1 cellular context compared by ENCODE assay signal in genomic region chr16:24707760-24708159, GRCh38.
A peak's percentile ranks its signal among the peaks of the same experiment; 100 is the strongest.
TF ChIP-seq lines count a peak whose summit lies in the region.
"Not testable (repeated sequence)": the region's sequence is repeated elsewhere in the genome, so short reads cannot be mapped to it uniquely, and the experiment has no call there.

No MANE protein-coding gene starts in this region.

TF ChIP-seq in K562, 482 proteins besides CTCF, POLR2A, EP300 and RAD21 (continued from another document and continues in another):
- TF ChIP-seq PML (IDR thresholded peaks at IDR 0.05; ENCODE audit: low read length) (peak; percentile 85), HDAC2 (IDR thresholded peaks at IDR 0.05) (peak; percentile 40; the same call in 1 of the 2 replicates), KDM1A (IDR thresholded peaks at IDR 0.05) (peak; percentile 69 to 81), E2F6 (IDR thresholded peaks at IDR 0.05; ENCODE audit: borderline replicate concordance in 1 of 2, extremely low read depth in 1 of 2, insufficient read depth in 1 of 2, insufficient read length in 1 of 2, low read depth in 1 of 2, low read length in 1 of 2, poor library complexity in 1 of 2, severe bottlenecking in 1 of 2) (peak in 1 of 2 experiments; percentile 34), ZBTB40 (IDR thresholded peaks at IDR 0.05) (0 out of 2 replicates have a peak, but pooled peaks have one; percentile 22), DMBX1 (CRISPR knock-in tag; IDR thresholded peaks at IDR 0.05; ENCODE audit: borderline replicate concordance) (peak; percentile 64), MGA (IDR thresholded peaks at IDR 0.05) (peak; percentile 73), EP400 (IDR thresholded peaks at IDR 0.05) (peak; percentile 37; the same call in 1 of the 2 replicates), MNT (conservative IDR thresholded peaks at IDR 0.05) (peak; percentile 78 to 88), FOSL1 (tag; conservative IDR thresholded peaks at IDR 0.05) (peak; percentile 39; the same call in 1 of the 2 replicates), NCOR1 (IDR thresholded peaks at IDR 0.05) (peak; percentile 90), ZNF395 (CRISPR knock-in tag; IDR thresholded peaks at IDR 0.05) (peak; percentile 57; the same call in 1 of the 2 replicates), CEBPG (tag; conservative IDR thresholded peaks at IDR 0.05 in 1 of 2, IDR thresholded peaks at IDR 0.05 in 1 of 2) (peak in 1 of 2 experiments; percentile 32; a peak in 1 of 4 replicates), NRF1 (conservative IDR thresholded peaks at IDR 0.05 in 1 of 2, IDR thresholded peaks at IDR 0.05 in 1 of 2) (peak in 1 of 2 experiments; percentile 26; a peak in 1 of 4 replicates), PKNOX1 (IDR thresholded peaks at IDR 0.05) (peak; percentile 49), POLR2AphosphoS5 (IDR thresholded peaks at IDR 0.05; ENCODE audit: control insufficient read depth, insufficient read depth, low read depth, low read length) (peak; percentile 85), SMARCE1 (IDR thresholded peaks at IDR 0.05) (peak; percentile 80), BHLHE40 (IDR thresholded peaks at IDR 0.05; ENCODE audit: low read length) (peak; percentile 94), HDAC3 (IDR thresholded peaks at IDR 0.05; ENCODE audit: borderline replicate concordance, partially characterized antibody) (peak; percentile 61), USF2 (CRISPR knock-in tag; IDR thresholded peaks at IDR 0.05) (peak; percentile 61), ATF1 (tag; IDR thresholded peaks at IDR 0.05) (0 out of 2 replicates have a peak, but pooled peaks have one; percentile 32)
- TF ChIP-seq ZBTB40, CEBPG, ATF1 (CRISPR knock-in tag; IDR thresholded peaks at IDR 0.05): not testable (repeated sequence)
